Comparison of ENCODE assay signal across 8 cellular contexts in the genomic region with DNA sequence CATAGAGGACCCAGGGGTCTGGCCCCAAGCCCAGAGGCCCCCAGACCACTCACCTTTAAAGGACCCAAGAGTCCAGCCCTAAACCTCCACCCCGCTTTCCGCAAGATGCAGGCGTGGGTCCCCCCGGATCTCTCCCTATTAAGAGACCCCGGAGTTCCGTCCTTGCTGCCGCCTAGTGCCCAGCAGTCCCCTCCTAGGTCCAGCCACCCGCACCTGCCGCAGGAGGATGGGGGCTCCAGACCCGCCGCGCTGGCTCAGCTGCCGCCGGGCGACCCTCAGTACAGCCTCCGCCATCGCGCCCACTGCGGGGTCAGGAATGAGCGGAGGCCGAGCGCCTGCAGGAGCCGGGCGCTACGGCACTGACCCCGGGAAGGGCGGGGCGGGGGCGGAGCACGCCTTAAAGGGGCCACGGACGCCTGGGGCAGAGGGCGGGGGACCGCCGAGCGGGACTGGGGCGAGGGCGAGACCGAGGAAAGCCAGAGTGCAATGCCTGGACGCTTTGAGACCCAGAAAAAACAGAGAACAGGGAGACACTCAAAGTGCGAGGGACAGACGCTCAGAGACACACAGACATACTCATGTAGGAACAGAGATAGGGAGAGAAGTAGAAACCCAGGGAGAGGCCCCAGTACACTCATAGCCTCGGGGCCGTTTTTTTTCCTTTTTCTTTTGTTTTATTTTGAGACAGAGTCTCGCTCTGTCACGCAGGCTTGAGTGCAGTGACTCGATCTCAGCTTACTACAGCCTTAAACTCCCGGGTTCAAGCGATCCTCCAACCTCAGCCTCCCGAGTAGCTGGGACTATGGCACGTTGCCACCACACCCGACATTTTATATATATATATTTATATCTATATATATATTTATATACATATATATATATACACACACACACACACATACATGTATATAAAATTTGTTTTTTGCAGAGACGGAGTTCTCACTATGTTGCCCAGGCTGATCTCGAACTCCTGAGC. TPM values are rescaled to one million over a fixed set of nuclear protein-coding genes. Genes with fewer than 3 reads are reported as not detected.
A peak's percentile ranks its signal among the peaks of the same experiment; 100 is the strongest.
DNase-seq lines count a peak whose midpoint lies in the region; ATAC-seq and TF ChIP-seq lines count a peak whose summit lies in the region.

A gene with protein sequence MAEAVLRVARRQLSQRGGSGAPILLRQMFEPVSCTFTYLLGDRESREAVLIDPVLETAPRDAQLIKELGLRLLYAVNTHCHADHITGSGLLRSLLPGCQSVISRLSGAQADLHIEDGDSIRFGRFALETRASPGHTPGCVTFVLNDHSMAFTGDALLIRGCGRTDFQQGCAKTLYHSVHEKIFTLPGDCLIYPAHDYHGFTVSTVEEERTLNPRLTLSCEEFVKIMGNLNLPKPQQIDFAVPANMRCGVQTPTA (minus strand): TSS at position 318 of the 976 bp plus-strand sequence. CDS start 24 bp downstream, at position 294.

- ATAC-seq in HCT116, result peak; percentile 84

- RAD21 ChIA-PET in HCT116 (lab: Charles Lee; ENCODE audit: low non-redundant PET in 1 of 2, low total read pairs in 2 of 2, uncharacterized antibody in 2 of 2, unreplicated experiment in 2 of 2), result interaction anchor here in 1 of 2 experiments (0.6 kb wide), 1 partner anchor 160 kb away, joined by 4 read pairs; no protein-coding TSS in a partner anchor

- peak within 1 kb of the TSS; percentile 78 for H2AFZ ChIP-seq in HCT116 (ENCODE audit: low read depth, low read length, poor library complexity, severe bottlenecking)

- POLR2A ChIA-PET in HCT116 (lab: Charles Lee), result interaction anchor here (1.2 to 1.6 kb wide), 4 partner anchors 9 to 238 kb away, joined by 3 read pairs; no protein-coding TSS in a partner anchor

- peak; percentile 66 for TF ChIP-seq POLR2A in HCT116 (IDR thresholded peaks at IDR 0.05; ENCODE audit: borderline replicate concordance, extremely low read depth, insufficient read depth, insufficient read length)
- TF ChIP-seq POLR2A in sigmoid colon (IDR thresholded peaks at IDR 0.05), result peak; percentile 67 to 89

- H3K9ac ChIP-seq in HCT116 (ENCODE audit: low read length) (peak within 1 kb of the TSS; percentile 93), iPS-15b (ENCODE audit: low read depth, low read length) (peak within 1 kb of the TSS; percentile 54)

- H3K36me3 ChIP-seq in HCT116 (ENCODE audit: control insufficient read depth in 1 of 2, insufficient read depth in 2 of 2, low read length in 2 of 2) (no peaks in the 10 kb centered on the region; a peak in 1 of 4 replicates), brain microvascular endothelial cell (replicated peaks) (no peaks in the 10 kb centered on the region), iPS-15b (ENCODE audit: control insufficient read depth, insufficient read depth, low read length) (no peaks in the 10 kb centered on the region), sigmoid colon (peaks cover 0 to 4% (median 0%) of the 10 kb centered on the region in 4 donors)

- peaks cover 41 to 73% of the 10 kb centered on the region in 2 experiments for H3K4me1 ChIP-seq in HCT116 (ENCODE audit: control insufficient read depth in 1 of 2, insufficient read depth in 2 of 2, low read length in 2 of 2)
- peaks cover 8% of the 10 kb centered on the region for H3K4me1 ChIP-seq in iPS-15b (ENCODE audit: control insufficient read depth, insufficient read depth, low read length)
- H3K4me1 ChIP-seq in sigmoid colon, result peaks cover 0 to 34% (median 31%) of the 10 kb centered on the region in 4 donors

- H3K27ac ChIP-seq in HCT116 (ENCODE audit: low read depth, low read length) (peak within 1 kb of the TSS; percentile 76), brain microvascular endothelial cell (peak within 1 kb of the TSS; percentile 46), sigmoid colon (peak within 1 kb of the TSS; percentile 80 to 88 (median 88))

- TF ChIP-seq RAD21 in HCT116 (IDR thresholded peaks at IDR 0.05; ENCODE audit: low read depth), result no peak

- DNase-seq in GDM1 (lab: John Stamatoyannopoulos, UW) (peak; percentile 71), HCT116 (ENCODE audit: low read depth, low spot score) (no peak), NCI-H146 treated with DMSO at 0.1 percent for 48 hours (lab: John Stamatoyannopoulos, UW; ENCODE audit: unreplicated experiment) (peak; percentile 76), UCSD-AML1 (lab: John Stamatoyannopoulos, UW; ENCODE audit: unreplicated experiment) (peak; percentile 88), brain microvascular endothelial cell (peak; percentile 31), sigmoid colon (peak; percentile 93), DMS114 treated with DMSO at 0.1 percent for 48 hours (lab: John Stamatoyannopoulos, UW; ENCODE audit: unreplicated experiment) (no peak)

- H4K20me1 ChIP-seq in HCT116 (ENCODE audit: insufficient read depth), result no peaks in the 10 kb centered on the region

- H3K9me3 ChIP-seq in HCT116 (ENCODE audit: control insufficient read depth in 1 of 2, insufficient read depth in 1 of 2, low read depth in 1 of 2, low read length in 2 of 2), result no peaks in the 10 kb centered on the region
- H3K9me3 ChIP-seq in iPS-15b (ENCODE audit: control insufficient read depth, insufficient read depth, low read length), result no peaks in the 10 kb centered on the region
- H3K9me3 ChIP-seq in sigmoid colon, result no peaks in the 10 kb centered on the region

- H3K27me3 ChIP-seq in HCT116 (ENCODE audit: insufficient read depth, low read length), result no peaks in the 10 kb centered on the region
- H3K27me3 ChIP-seq in brain microvascular endothelial cell (replicated peaks), result no peaks in the 10 kb centered on the region
- peaks cover 25% of the 10 kb centered on the region for H3K27me3 ChIP-seq in iPS-15b (ENCODE audit: control insufficient read depth, insufficient read depth, low read length)
- no peaks in the 10 kb centered on the region for H3K27me3 ChIP-seq in sigmoid colon

- no peak for TF ChIP-seq CTCF in HCT116 (IDR thresholded peaks at IDR 0.05 in 2 of 3, conservative IDR thresholded peaks at IDR 0.05 in 1 of 3; ENCODE audit: borderline replicate concordance in 1 of 3, insufficient read depth in 1 of 3, low read depth in 2 of 3, low read length in 2 of 3)
- no peak for TF ChIP-seq CTCF in brain microvascular endothelial cell (IDR thresholded peaks at IDR 0.05; ENCODE audit: low read depth, low read length, missing control alignments)
- TF ChIP-seq CTCF in sigmoid colon (IDR thresholded peaks at IDR 0.05), result peak in 1 of 4 experiments; percentile 17

- CTCF ChIA-PET in HCT116 (lab: Charles Lee), result interaction anchor here (1.5 to 2.7 kb wide), 2 partner anchors 7 to 28 kb away, joined by 5 to 12 read pairs; no protein-coding TSS in a partner anchor

- WGBS in sigmoid colon, 2 donors, result 2 to 5% methylated on average over 54 of the region's 54 CpGs

- no peaks in the 10 kb centered on the region for H3K9me2 ChIP-seq in HCT116 (ENCODE audit: insufficient read depth)

- no TSS peak for BruUV-seq in HCT116 (replicated peaks; lab: Mats Ljungman, UMichigan)

- peaks cover 41% of the 10 kb centered on the region for H3K79me2 ChIP-seq in HCT116 (ENCODE audit: insufficient read depth, low read length)

- TF ChIP-seq EP300 in sigmoid colon (IDR thresholded peaks at IDR 0.05), result no peak

- intact Hi-C loops in HCT116 (cut with micrococcal nuclease), result loop anchor here (2.0 kb wide), 1 partner anchor 70 kb away; the partner anchor contains the start of genes IRGQ and ZNF576
- intact Hi-C loops in sigmoid colon (cut with DNase I), result loop anchor here (5.0 kb wide), 1 partner anchor 65 kb away; no protein-coding TSS in a partner anchor

- in situ Hi-C loops in brain microvascular endothelial cell (cut with HindIII; ENCODE audit: low pct_ligation_motif_present, low sequenced_read_pairs), result no loop called here

- H3K4me3 ChIP-seq in HCT116 (replicated peaks in 1 of 2; ENCODE audit: low read depth in 1 of 2, low read length in 2 of 2) (peak within 1 kb of the TSS; percentile 87 to 100), brain microvascular endothelial cell (ENCODE audit: low read depth, low read length) (peak within 1 kb of the TSS; percentile 82), iPS-15b (ENCODE audit: low read depth, low read length) (peak within 1 kb of the TSS; percentile 75), sigmoid colon (peak within 1 kb of the TSS; percentile 58 to 83 (median 82))

- peak within 1 kb of the TSS; percentile 94 for H3K4me2 ChIP-seq in HCT116 (ENCODE audit: low read length)

TF ChIP-seq in HCT116, 20 proteins besides CTCF, POLR2A, EP300 and RAD21 (continues in another document):
- TF ChIP-seq, protein P1, sequence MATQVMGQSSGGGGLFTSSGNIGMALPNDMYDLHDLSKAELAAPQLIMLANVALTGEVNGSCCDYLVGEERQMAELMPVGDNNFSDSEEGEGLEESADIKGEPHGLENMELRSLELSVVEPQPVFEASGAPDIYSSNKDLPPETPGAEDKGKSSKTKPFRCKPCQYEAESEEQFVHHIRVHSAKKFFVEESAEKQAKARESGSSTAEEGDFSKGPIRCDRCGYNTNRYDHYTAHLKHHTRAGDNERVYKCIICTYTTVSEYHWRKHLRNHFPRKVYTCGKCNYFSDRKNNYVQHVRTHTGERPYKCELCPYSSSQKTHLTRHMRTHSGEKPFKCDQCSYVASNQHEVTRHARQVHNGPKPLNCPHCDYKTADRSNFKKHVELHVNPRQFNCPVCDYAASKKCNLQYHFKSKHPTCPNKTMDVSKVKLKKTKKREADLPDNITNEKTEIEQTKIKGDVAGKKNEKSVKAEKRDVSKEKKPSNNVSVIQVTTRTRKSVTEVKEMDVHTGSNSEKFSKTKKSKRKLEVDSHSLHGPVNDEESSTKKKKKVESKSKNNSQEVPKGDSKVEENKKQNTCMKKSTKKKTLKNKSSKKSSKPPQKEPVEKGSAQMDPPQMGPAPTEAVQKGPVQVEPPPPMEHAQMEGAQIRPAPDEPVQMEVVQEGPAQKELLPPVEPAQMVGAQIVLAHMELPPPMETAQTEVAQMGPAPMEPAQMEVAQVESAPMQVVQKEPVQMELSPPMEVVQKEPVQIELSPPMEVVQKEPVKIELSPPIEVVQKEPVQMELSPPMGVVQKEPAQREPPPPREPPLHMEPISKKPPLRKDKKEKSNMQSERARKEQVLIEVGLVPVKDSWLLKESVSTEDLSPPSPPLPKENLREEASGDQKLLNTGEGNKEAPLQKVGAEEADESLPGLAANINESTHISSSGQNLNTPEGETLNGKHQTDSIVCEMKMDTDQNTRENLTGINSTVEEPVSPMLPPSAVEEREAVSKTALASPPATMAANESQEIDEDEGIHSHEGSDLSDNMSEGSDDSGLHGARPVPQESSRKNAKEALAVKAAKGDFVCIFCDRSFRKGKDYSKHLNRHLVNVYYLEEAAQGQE (IDR thresholded peaks at IDR 0.05; ENCODE audit: low read depth), result no peak
- TF ChIP-seq ZFX (IDR thresholded peaks at IDR 0.05), result peak; percentile 52; the same call in 1 of the 2 replicates
- no peak for TF ChIP-seq EZH2 (IDR thresholded peaks at IDR 0.05)
- TF ChIP-seq CBX3 (IDR thresholded peaks at IDR 0.05; ENCODE audit: low read depth), result no peak
- no peak for TF ChIP-seq ZNF274 (IDR thresholded peaks at IDR 0.05; ENCODE audit: low read depth, low read length)
- TF ChIP-seq SP1 (IDR thresholded peaks at IDR 0.05; ENCODE audit: low read depth), result peak; percentile 90
- peak; percentile 58 for TF ChIP-seq YY1 (IDR thresholded peaks at IDR 0.05; ENCODE audit: extremely low read depth, insufficient replicate concordance, low read depth, low read length)

RNA-seq across cellular contexts. Expression of the gene that starts here (rescaled TPM):
- total RNA-seq in HCT116 (2021; ENCODE audit: unreplicated experiment) (64.3 TPM), sigmoid colon (10 to 100 TPM; 40.7 to 57.9 (median 52.1) TPM)
- 120 and 133 TPM in 2 replicates for polyA plus RNA-seq in HCT116 (2012)
- polyA plus RNA-seq in sigmoid colon, result 100 to 1,000 TPM; 429 to 575 (median 512) TPM

Comparison
In these comparisons a context has a peak if more than half of its experiments do, and no peak if none do; other contexts are left out.
1. DNase-seq: peak in GDM1 (single experiment), NCI-H146 treated with DMSO at 0.1 percent for 48 hours (single experiment), UCSD-AML1 (single experiment), brain microvascular endothelial cell (single experiment) and sigmoid colon (single experiment); none in HCT116 (single experiment) and DMS114 treated with DMSO at 0.1 percent for 48 hours (single experiment).
2. Peak in every context shown above with its lines, with median percentiles within 50 percentile points of each other: H3K27ac ChIP-seq and H3K4me3 ChIP-seq.